Comparison of ENCODE assay signal across 8 cellular contexts in genomic region chrX:1336331-1337143, GRCh38. TPM values are rescaled to one million over a fixed set of nuclear protein-coding genes. Genes with fewer than 3 reads are reported as not detected.
A peak's percentile ranks its signal among the peaks of the same experiment; 100 is the strongest.
DNase-seq lines count a peak whose midpoint lies in the region; ATAC-seq and TF ChIP-seq lines count a peak whose summit lies in the region.

Gene IL3RA, plus strand, starts transcription at chrX:1336785. Its CDS starts 4,981 bp downstream, at chrX:1341766.

- 0 out of 2 replicates have a peak, but pooled peaks cover 7% of the 10 kb centered on the region for H3K9me3 ChIP-seq in OCI-LY7 (ENCODE audit: low read length)

- no peak within 1 kb of the TSS for H3K27ac ChIP-seq in OCI-LY7 (ENCODE audit: low read depth, low read length, poor library complexity, severe bottlenecking)

- no TSS peak for BruUV-seq in OCI-LY7 (replicated peaks; lab: Mats Ljungman, UMichigan)

- peak within 1 kb of the TSS; percentile 78 for H3K4me3 Mint-ChIP-seq in activated CD8-positive, alpha-beta memory T cell treated with anti-CD3 and anti-CD28 coated beads, Interleukin-2, amount 10 ng/mL, durations not matched to agents 7 days and 5 days
- peak within 1 kb of the TSS; percentile 72 for H3K4me3 Mint-ChIP-seq in activated T-helper 17 cell treated with anti-CD3 and anti-CD28 coated beads, Interleukin-2, amount 50 U/mL, for 72 hours

- no peaks in the 10 kb centered on the region for H4K20me1 ChIP-seq in OCI-LY7 (ENCODE audit: insufficient read depth, low read length)

- POLR2A ChIA-PET in OCI-LY7 (lab: Charles Lee): no interaction called here

- H3K4me1 ChIP-seq in OCI-LY7 (ENCODE audit: insufficient read depth, low read length, poor library complexity, severe bottlenecking): peaks cover 7% of the 10 kb centered on the region

- H3K36me3 ChIP-seq in OCI-LY7 (ENCODE audit: insufficient read depth, low read length): no peaks in the 10 kb centered on the region

- peaks cover 7% of the 10 kb centered on the region for H3K9me3 Mint-ChIP-seq in activated CD8-positive, alpha-beta memory T cell treated with anti-CD3 and anti-CD28 coated beads, Interleukin-2, amount 10 ng/mL, durations not matched to agents 7 days and 5 days (ENCODE audit: low read depth)
- H3K9me3 Mint-ChIP-seq in activated T-helper 17 cell treated with anti-CD3 and anti-CD28 coated beads, Interleukin-2, amount 50 U/mL, for 72 hours: no peaks in the 10 kb centered on the region

- ATAC-seq in activated CD8-positive, alpha-beta memory T cell treated with anti-CD3 and anti-CD28 coated beads, Interleukin-2, amount 10 ng/mL, durations not matched to agents 7 days and 5 days: peak; percentile 74
- peak; percentile 64 for ATAC-seq in HG03108 (IDR thresholded peaks at IDR 0.05; ENCODE audit: unreplicated experiment)
- ATAC-seq in activated T-helper 17 cell treated with anti-CD3 and anti-CD28 coated beads, Interleukin-2, amount 50 U/mL, for 72 hours (replicated peaks): peak; percentile 16
- ATAC-seq in left lobe of liver: peak; percentile 66

- peak; percentile 56 for DNase-seq in activated CD8-positive, alpha-beta memory T cell treated with anti-CD3 and anti-CD28 coated beads, Interleukin-2, amount 10 ng/mL, durations not matched to agents 7 days and 5 days
- no peak for DNase-seq in activated CD8-positive, alpha-beta memory T cell treated with anti-CD3 and anti-CD28 coated beads for 24 hours
- DNase-seq in left lobe of liver (ENCODE audit: low spot score) (no peak), OCI-LY7 (ENCODE audit: low spot score) (no peak), midbrain (lab: John Stamatoyannopoulos, UW) (no peak)

- H3K36me3 Mint-ChIP-seq in activated CD8-positive, alpha-beta memory T cell treated with anti-CD3 and anti-CD28 coated beads, Interleukin-2, amount 10 ng/mL, durations not matched to agents 7 days and 5 days: peaks cover 3% of the 10 kb centered on the region
- no peaks in the 10 kb centered on the region for H3K36me3 Mint-ChIP-seq in activated T-helper 17 cell treated with anti-CD3 and anti-CD28 coated beads, Interleukin-2, amount 50 U/mL, for 72 hours (ENCODE audit: low read depth)

- peaks cover 26% of the 10 kb centered on the region for H3K4me1 Mint-ChIP-seq in activated CD8-positive, alpha-beta memory T cell treated with anti-CD3 and anti-CD28 coated beads, Interleukin-2, amount 10 ng/mL, durations not matched to agents 7 days and 5 days
- H3K4me1 Mint-ChIP-seq in activated T-helper 17 cell treated with anti-CD3 and anti-CD28 coated beads, Interleukin-2, amount 50 U/mL, for 72 hours: peaks cover 5% of the 10 kb centered on the region

- no peaks in the 10 kb centered on the region for H3K9me2 ChIP-seq in OCI-LY7 (ENCODE audit: insufficient read depth, low read length)

- no peaks in the 10 kb centered on the region for H3K79me2 ChIP-seq in OCI-LY7 (ENCODE audit: insufficient read depth, low read depth, low read length)

- peaks cover 2% of the 10 kb centered on the region for H3K27me3 Mint-ChIP-seq in activated CD8-positive, alpha-beta memory T cell treated with anti-CD3 and anti-CD28 coated beads, Interleukin-2, amount 10 ng/mL, durations not matched to agents 7 days and 5 days
- H3K27me3 Mint-ChIP-seq in activated T-helper 17 cell treated with anti-CD3 and anti-CD28 coated beads, Interleukin-2, amount 50 U/mL, for 72 hours: peaks cover 7% of the 10 kb centered on the region

- intact Hi-C loops in OCI-LY7 (cut with micrococcal nuclease; ENCODE audit: unreplicated experiment): no loop called here

- peak within 1 kb of the TSS; percentile 60 for H3K27ac Mint-ChIP-seq in activated CD8-positive, alpha-beta memory T cell treated with anti-CD3 and anti-CD28 coated beads, Interleukin-2, amount 10 ng/mL, durations not matched to agents 7 days and 5 days
- H3K27ac Mint-ChIP-seq in activated T-helper 17 cell treated with anti-CD3 and anti-CD28 coated beads, Interleukin-2, amount 50 U/mL, for 72 hours: peak within 1 kb of the TSS; percentile 37

- H2AFZ ChIP-seq in OCI-LY7 (ENCODE audit: low read length): no peak within 1 kb of the TSS

- TF ChIP-seq CTCF in subcutaneous adipose tissue (IDR thresholded peaks at IDR 0.05; ENCODE audit: low read depth) (no peak), OCI-LY7 (conservative IDR thresholded peaks at IDR 0.05; ENCODE audit: low read length) (no peak)

- no peak within 1 kb of the TSS for H3K4me2 ChIP-seq in OCI-LY7 (ENCODE audit: low read length)

- CTCF ChIA-PET in activated CD8-positive, alpha-beta memory T cell treated with anti-CD3 and anti-CD28 coated beads, Interleukin-2, amount 10 ng/mL, durations not matched to agents 7 days and 5 days (lab: Charles Lee): no interaction called here
- CTCF ChIA-PET in OCI-LY7 (lab: Charles Lee; ENCODE audit: unreplicated experiment): no interaction called here

- H3K4me3 ChIP-seq in OCI-LY7 (ENCODE audit: low read depth, low read length, poor library complexity, severe bottlenecking): no peak within 1 kb of the TSS

RNA-seq across cellular contexts. Expression of gene IL3RA, which starts in this region (rescaled TPM):
- total RNA-seq in activated CD8-positive, alpha-beta memory T cell treated with anti-CD3 and anti-CD28 coated beads, Interleukin-2, amount 10 ng/mL, durations not matched to agents 7 days and 5 days: 1 to 10 TPM; 2.8 to 3.1 TPM
- 1 to 10 TPM in 1 of 2 donors, under 1 TPM in 1; 0.52 to 1.2 TPM for total RNA-seq in activated T-helper 17 cell treated with anti-CD3 and anti-CD28 coated beads, Interleukin-2, amount 50 U/mL, for 72 hours
- 0.40 TPM for total RNA-seq in left lobe of liver
- total RNA-seq in subcutaneous adipose tissue: 10 to 100 TPM in 3 of 4 donors, 1 to 10 TPM in 1; 5.3 to 23.5 (median 13.2) TPM
- not detected in 2 replicates for total RNA-seq in OCI-LY7 (2014; rRNA removed; shearing (Covaris generic))
- not detected in 2 replicates for total RNA-seq in OCI-LY7 (2022)

Comparison
In these comparisons a context has a peak if more than half of its experiments do, and no peak if none do; other contexts are left out.
1. Peak in ATAC-seq in left lobe of liver; RNA of the gene not detected or under 1 TPM.
2. ATAC-seq: peak in every context shown above with its lines; median percentile 74 in activated CD8-positive, alpha-beta memory T cell treated with anti-CD3 and anti-CD28 coated beads, Interleukin-2, amount 10 ng/mL, durations not matched to agents 7 days and 5 days; 66 in left lobe of liver; 64 in HG03108; 16 in activated T-helper 17 cell treated with anti-CD3 and anti-CD28 coated beads, Interleukin-2, amount 50 U/mL, for 72 hours.